In genomic region chr10:44935961-44936285, GRCh38 we compare ENCODE assay signal across 1 cellular context.
TF ChIP-seq lines count a peak whose summit lies in the region.

No MANE protein-coding gene starts in this region.

TF ChIP-seq in H1, 55 proteins besides CTCF, POLR2A, EP300 and RAD21:
- TF ChIP-seq JUND (IDR thresholded peaks at IDR 0.05; ENCODE audit: low read length) (no peak), CEBPB (IDR thresholded peaks at IDR 0.05; ENCODE audit: low read depth, low read length) (no peak), SIX5 (IDR thresholded peaks at IDR 0.05; ENCODE audit: low read depth, low read length) (no peak)
